In genomic region chr18:36402765-36403396, GRCh38 we compare ENCODE assay signal across 1 cellular context.
TF ChIP-seq lines count a peak whose summit lies in the region.

No MANE protein-coding gene starts in this region.

TF ChIP-seq in GM23338, 12 proteins besides CTCF, POLR2A, EP300 and RAD21 (continued from another document):
- TF ChIP-seq REST (IDR thresholded peaks at IDR 0.05; ENCODE audit: unreplicated experiment) (no peak), ZNF114 (CRISPR knock-in tag; IDR thresholded peaks at IDR 0.05) (no peak), EZH2 (IDR thresholded peaks at IDR 0.05; ENCODE audit: low read depth, unreplicated experiment) (no peak), EZH2phosphoT487 (IDR thresholded peaks at IDR 0.05; ENCODE audit: unreplicated experiment) (no peak), JUNB (IDR thresholded peaks at IDR 0.05; ENCODE audit: unreplicated experiment) (no peak), ZNF462 (CRISPR knock-in tag; IDR thresholded peaks at IDR 0.05) (no peak)
